ENCODE assay signal across 11 cellular contexts in genomic region chr6:133854633-133855598, GRCh38. TPM values are rescaled to one million over a fixed set of nuclear protein-coding genes. Genes with fewer than 3 reads are reported as not detected.
A peak's percentile ranks its signal among the peaks of the same experiment; 100 is the strongest.
DNase-seq lines count a peak whose midpoint lies in the region; ATAC-seq and TF ChIP-seq lines count a peak whose summit lies in the region.
"Had no signal": no experiment of that assay in that cellular context is flagged by ENCODE, and none has a peak within 500 bp of the region (broad histone marks: within the 10 kb centered on the region; RNA-seq: fewer than 3 reads in every experiment).

No MANE protein-coding gene starts in this region.

- H3K27me3 Mint-ChIP-seq in CD4-positive, alpha-beta memory T cell, result peaks cover 37 to 47% of the 10 kb centered on the region in 2 donors
- peaks cover 72% of the 10 kb centered on the region for H3K27me3 Mint-ChIP-seq in mesothelial cell of epicardium (ENCODE audit: low read depth)
- H3K27me3 Mint-ChIP-seq in activated T-helper 17 cell treated with anti-CD3 and anti-CD28 coated beads, Interleukin-2, amount 50 U/mL, for 72 hours, result peaks cover 56% of the 10 kb centered on the region

- POLR2A ChIA-PET in CD4-positive, alpha-beta memory T cell (lab: Charles Lee; ENCODE audit: partially characterized antibody), result no interaction called here

- intact Hi-C loops in CD4-positive, alpha-beta memory T cell (cut with micrococcal nuclease), result no loop called here

- no peak overlapping the region for H3K27ac Mint-ChIP-seq in CD4-positive, alpha-beta memory T cell
- H3K27ac Mint-ChIP-seq in mesothelial cell of epicardium, result no peak overlapping the region
- H3K27ac Mint-ChIP-seq in activated T-helper 17 cell treated with anti-CD3 and anti-CD28 coated beads, Interleukin-2, amount 50 U/mL, for 72 hours, result no peak overlapping the region

- peaks cover 25% of the 10 kb centered on the region for H3K27me3 ChIP-seq in CD4-positive, alpha-beta memory T cell (ENCODE audit: insufficient read depth, low read length)
- peaks cover 51% of the 10 kb centered on the region for H3K27me3 ChIP-seq in HUES48 (ENCODE audit: control insufficient read depth, insufficient read depth, low read length)

- peak overlapping the region in 5 of 8 donors; percentile 0 to 48 (median 18) for H3K4me3 Mint-ChIP-seq in CD4-positive, alpha-beta memory T cell
- peak overlapping the region; percentile 61 for H3K4me3 Mint-ChIP-seq in mesothelial cell of epicardium
- no peak overlapping the region for H3K4me3 Mint-ChIP-seq in activated T-helper 17 cell treated with anti-CD3 and anti-CD28 coated beads, Interleukin-2, amount 50 U/mL, for 72 hours

- H3K4me3 ChIP-seq in CD4-positive, alpha-beta memory T cell (ENCODE audit: low read length in 2 of 2), result no peak overlapping the region
- H3K4me3 ChIP-seq in HUES48 (ENCODE audit: low read depth, low read length) (peak overlapping the region; percentile 73), coronary artery (peak overlapping the region; percentile 53)
- H3K4me3 ChIP-seq: PC-9 had no signal

- H3K36me3 Mint-ChIP-seq in CD4-positive, alpha-beta memory T cell, result no peaks in the 10 kb centered on the region
- H3K36me3 Mint-ChIP-seq in mesothelial cell of epicardium, result no peaks in the 10 kb centered on the region
- H3K36me3 Mint-ChIP-seq in activated T-helper 17 cell treated with anti-CD3 and anti-CD28 coated beads, Interleukin-2, amount 50 U/mL, for 72 hours (ENCODE audit: low read depth), result no peaks in the 10 kb centered on the region

- no peaks in the 10 kb centered on the region for H3K9me3 ChIP-seq in CD4-positive, alpha-beta memory T cell (ENCODE audit: control insufficient read depth in 1 of 2, low read length in 2 of 2)
- H3K9me3 ChIP-seq in HUES48 (ENCODE audit: control insufficient read depth, insufficient read depth, low read length), result no peaks in the 10 kb centered on the region

- no peak for ATAC-seq in activated T-helper 17 cell treated with anti-CD3 and anti-CD28 coated beads, Interleukin-2, amount 50 U/mL, for 72 hours (replicated peaks)
- no peak for ATAC-seq in HG02885 (IDR thresholded peaks at IDR 0.05; ENCODE audit: poor library complexity, unreplicated experiment)

- no peak overlapping the region for H3K27ac ChIP-seq in CD4-positive, alpha-beta memory T cell (ENCODE audit: low read depth, low read length)
- H3K27ac ChIP-seq in HUES48 (ENCODE audit: low read depth, low read length), result no peak overlapping the region
- H3K27ac ChIP-seq in coronary artery, result no peak overlapping the region
- H3K27ac ChIP-seq: epithelial cell of prostate, PC-9 had no signal

- H3K4me1 ChIP-seq in CD4-positive, alpha-beta memory T cell (ENCODE audit: insufficient read depth, low read length), result no peaks in the 10 kb centered on the region
- H3K4me1 ChIP-seq in HUES48 (ENCODE audit: control insufficient read depth, insufficient read depth, low read length), result peaks cover 16% of the 10 kb centered on the region

- CTCF ChIA-PET in CD4-positive, alpha-beta memory T cell (lab: Charles Lee; ENCODE audit: partially characterized antibody), result no interaction called here

- H3K4me1 Mint-ChIP-seq in CD4-positive, alpha-beta memory T cell, result peaks cover 7 to 12% (median 9%) of the 10 kb centered on the region in 4 donors
- H3K4me1 Mint-ChIP-seq in mesothelial cell of epicardium, result peaks cover 22% of the 10 kb centered on the region
- H3K4me1 Mint-ChIP-seq in activated T-helper 17 cell treated with anti-CD3 and anti-CD28 coated beads, Interleukin-2, amount 50 U/mL, for 72 hours, result no peaks in the 10 kb centered on the region

- TF ChIP-seq CTCF in coronary artery (IDR thresholded peaks at IDR 0.05) (no peak), mesothelial cell of epicardium (IDR thresholded peaks at IDR 0.05; ENCODE audit: unreplicated experiment) (no peak)

- no peaks in the 10 kb centered on the region for H3K36me3 ChIP-seq in CD4-positive, alpha-beta memory T cell (ENCODE audit: insufficient read depth, low read length)
- H3K36me3 ChIP-seq in HUES48 (ENCODE audit: control insufficient read depth, insufficient read depth, low read length), result no peaks in the 10 kb centered on the region

- DNase-seq in CD4-positive, alpha-beta memory T cell, result no peak
- DNase-seq in coronary artery (ENCODE audit: low spot score) (no peak), mesothelial cell of epicardium (ENCODE audit: low spot score in 2 of 2, unreplicated experiment in 2 of 2) (peak in 1 of 2 experiments; percentile 43), NOMO-1 (lab: John Stamatoyannopoulos, UW; ENCODE audit: unreplicated experiment in 2 of 2) (no peak)
- DNase-seq in activated effector memory CD4-positive, alpha-beta T cell treated with Interleukin-2 at 50 U/mL for 16 hours, result no peak
- DNase-seq: EL had no signal

- H3K9me3 Mint-ChIP-seq in CD4-positive, alpha-beta memory T cell, result peaks cover 0 to 13% (median 3%) of the 10 kb centered on the region in 8 donors
- peaks cover 11% of the 10 kb centered on the region for H3K9me3 Mint-ChIP-seq in mesothelial cell of epicardium
- H3K9me3 Mint-ChIP-seq in activated T-helper 17 cell treated with anti-CD3 and anti-CD28 coated beads, Interleukin-2, amount 50 U/mL, for 72 hours, result no peaks in the 10 kb centered on the region

- H3K9ac ChIP-seq in HUES48 (ENCODE audit: low read depth, low read length), result no peak overlapping the region

RNA-seq across cellular contexts. Expression of gene TCF21, which starts 34.0 kb away (rescaled TPM):
- total RNA-seq in CD4-positive, alpha-beta memory T cell, result not detected
- not detected for polyA plus RNA-seq in CD4-positive, alpha-beta memory T cell
- 4.7 to 5.3 TPM (median 5.0 TPM) in 3 replicates for total RNA-seq in mesothelial cell of epicardium
- total RNA-seq in activated T-helper 17 cell treated with anti-CD3 and anti-CD28 coated beads, Interleukin-2, amount 50 U/mL, for 72 hours, result not detected
- total RNA-seq: PC-9 had no signal

Comparison
In these comparisons a context has a peak if more than half of its experiments do, and no peak if none do; other contexts are left out.
1. H3K4me3 ChIP-seq: peak in HUES48 (single experiment) and coronary artery (single experiment); none in CD4-positive, alpha-beta memory T cell (0 of 2).